9 cellular contexts compared by ENCODE assay signal in genomic region chr7:157302314-157302711, GRCh38. TPM values are rescaled to one million over a fixed set of nuclear protein-coding genes. Genes with fewer than 3 reads are reported as not detected.
DNase-seq lines count a peak whose midpoint lies in the region; ATAC-seq, FAIRE-seq and TF ChIP-seq lines count a peak whose summit lies in the region.
"Had no signal": no experiment of that assay in that cellular context is flagged by ENCODE, and none has a peak within 500 bp of the region (broad histone marks: within the 10 kb centered on the region; RNA-seq: fewer than 3 reads in every experiment).

No MANE protein-coding gene starts in this region.

- H3K27ac Mint-ChIP-seq in activated T-helper 1 cell treated with anti-CD3 and anti-CD28 coated beads, Interleukin-12 subunit alpha, Interleukin-12 subunit beta, Interleukin-2, Interleukin-4 antibody, amounts not matched to agents 30 ng/mL and 10 ng/mL and 1 ng/mL, durations not matched to agents 14 hours and 24 hours and 36 hours = peak overlapping the region; percentile 98

- H3K9me3 Mint-ChIP-seq in activated T-helper 1 cell treated with anti-CD3 and anti-CD28 coated beads, Interleukin-12 subunit alpha, Interleukin-12 subunit beta, Interleukin-2, Interleukin-4 antibody, amounts not matched to agents 30 ng/mL and 10 ng/mL and 1 ng/mL, durations not matched to agents 14 hours and 24 hours and 36 hours = no peaks in the 10 kb centered on the region

- FAIRE-seq in RCC 7860 (lab: Jason Lieb, UNC) = peak; percentile 80

- TF ChIP-seq CTCF in omental fat pad (IDR thresholded peaks at IDR 0.05) = no peak

- peaks cover 51% of the 10 kb centered on the region for H3K4me1 Mint-ChIP-seq in activated T-helper 1 cell treated with anti-CD3 and anti-CD28 coated beads, Interleukin-12 subunit alpha, Interleukin-12 subunit beta, Interleukin-2, Interleukin-4 antibody, amounts not matched to agents 30 ng/mL and 10 ng/mL and 1 ng/mL, durations not matched to agents 14 hours and 24 hours and 36 hours (ENCODE audit: low read depth)

- ATAC-seq in GM19043 (IDR thresholded peaks at IDR 0.05; ENCODE audit: low read depth, unreplicated experiment) (peak; percentile 76), HG03135 (IDR thresholded peaks at IDR 0.05; ENCODE audit: unreplicated experiment) (peak; percentile 83), left cardiac atrium (peak; percentile 70 to 84), omental fat pad (ENCODE audit: low FRiP score) (no peak)

- no peaks in the 10 kb centered on the region for H3K27me3 Mint-ChIP-seq in activated T-helper 1 cell treated with anti-CD3 and anti-CD28 coated beads, Interleukin-12 subunit alpha, Interleukin-12 subunit beta, Interleukin-2, Interleukin-4 antibody, amounts not matched to agents 30 ng/mL and 10 ng/mL and 1 ng/mL, durations not matched to agents 14 hours and 24 hours and 36 hours (ENCODE audit: insufficient read depth)

- peak; percentile 14 for DNase-seq in AG08396 (ENCODE audit: low spot score)
- peak; percentile 99 for DNase-seq in RCC 7860 (ENCODE audit: low spot score)
- DNase-seq in activated T-helper 1 cell treated with anti-CD3 and anti-CD28 coated beads, Interleukin-12 subunit alpha, Interleukin-12 subunit beta, Interleukin-2, Interleukin-4 antibody, amounts not matched to agents 30 ng/mL and 10 ng/mL and 1 ng/mL, durations not matched to agents 14 hours and 24 hours and 36 hours (ENCODE audit: low spot score) = peak; percentile 80
- peak; percentile 71 for DNase-seq in left cardiac atrium
- DNase-seq in stimulated activated CD4-positive, alpha-beta T cell treated with anti-CD3 and anti-CD28 coated beads, Interleukin-4, amount 100 ng/mL, for 24 hours = peak; percentile 92
- no peak for DNase-seq in omental fat pad (ENCODE audit: low spot score)

- peak overlapping the region; percentile 74 for H3K4me3 Mint-ChIP-seq in activated T-helper 1 cell treated with anti-CD3 and anti-CD28 coated beads, Interleukin-12 subunit alpha, Interleukin-12 subunit beta, Interleukin-2, Interleukin-4 antibody, amounts not matched to agents 30 ng/mL and 10 ng/mL and 1 ng/mL, durations not matched to agents 14 hours and 24 hours and 36 hours
- H3K4me3 Mint-ChIP-seq: neural crest cell had no signal

- H3K36me3 Mint-ChIP-seq in activated T-helper 1 cell treated with anti-CD3 and anti-CD28 coated beads, Interleukin-12 subunit alpha, Interleukin-12 subunit beta, Interleukin-2, Interleukin-4 antibody, amounts not matched to agents 30 ng/mL and 10 ng/mL and 1 ng/mL, durations not matched to agents 14 hours and 24 hours and 36 hours (ENCODE audit: low read depth) = no peaks in the 10 kb centered on the region

- intact Hi-C loops in activated T-helper 1 cell treated with anti-CD3 and anti-CD28 coated beads, Interleukin-12 subunit alpha, Interleukin-12 subunit beta, Interleukin-2, Interleukin-4 antibody, amounts not matched to agents 30 ng/mL and 10 ng/mL and 1 ng/mL, durations not matched to agents 14 hours and 24 hours and 36 hours (cut with micrococcal nuclease) = loop anchor here (1.0 to 2.0 kb wide), 5 partner anchors 16 to 188 kb away; partner anchors contain the start of gene DNAJB6
- intact Hi-C loops in left cardiac atrium (cut with DNase I) = no loop called here

RNA-seq across cellular contexts. Expression of gene DNAJB6, which starts 34.5 kb away (rescaled TPM):
- total RNA-seq in activated T-helper 1 cell treated with anti-CD3 and anti-CD28 coated beads, Interleukin-12 subunit alpha, Interleukin-12 subunit beta, Interleukin-2, Interleukin-4 antibody, amounts not matched to agents 30 ng/mL and 10 ng/mL and 1 ng/mL, durations not matched to agents 14 hours and 24 hours and 36 hours = 127 and 137 TPM in 2 replicates
- total RNA-seq in left cardiac atrium (100 to 1,000 TPM; 158 to 159 TPM), omental fat pad (100 to 1,000 TPM in 2 of 4 donors, 10 to 100 TPM in 2; 82.5 to 149 (median 94.7) TPM)
